ENCODE assay signal across 8 cellular contexts in genomic region chr15:78979456-78980320, GRCh38. TPM values are rescaled to one million over a fixed set of nuclear protein-coding genes. Genes with fewer than 3 reads are reported as not detected.
DNase-seq lines count a peak whose midpoint lies in the region; ATAC-seq and TF ChIP-seq lines count a peak whose summit lies in the region.

No MANE protein-coding gene starts in this region.

- H3K4me2 ChIP-seq in OCI-LY7 (ENCODE audit: low read length) = peak overlapping the region; percentile 49

- H3K36me3 ChIP-seq in OCI-LY7 (ENCODE audit: insufficient read depth, low read length) = no peaks in the 10 kb centered on the region

- no peaks in the 10 kb centered on the region for H4K20me1 ChIP-seq in OCI-LY7 (ENCODE audit: insufficient read depth, low read length)

- H3K27ac Mint-ChIP-seq in brain = peak overlapping the region in 1 of 5 experiments; percentile 13

- TF ChIP-seq CTCF in OCI-LY7 (conservative IDR thresholded peaks at IDR 0.05; ENCODE audit: low read length) (peak; percentile 92), brain (conservative IDR thresholded peaks at IDR 0.05) (peak; percentile 55 to 71)

- H3K4me3 Mint-ChIP-seq in brain = no peak overlapping the region

- H3K4me1 ChIP-seq in OCI-LY7 (ENCODE audit: insufficient read depth, low read length, poor library complexity, severe bottlenecking) = peaks cover 15% of the 10 kb centered on the region

- no peaks in the 10 kb centered on the region for H3K9me3 Mint-ChIP-seq in brain

- H3K27ac ChIP-seq in OCI-LY7 (ENCODE audit: low read depth, low read length, poor library complexity, severe bottlenecking) = no peak overlapping the region

- H3K4me3 ChIP-seq in OCI-LY7 (ENCODE audit: low read depth, low read length, poor library complexity, severe bottlenecking) = no peak overlapping the region

- H2AFZ ChIP-seq in OCI-LY7 (ENCODE audit: low read length) = peak overlapping the region; percentile 77

- ATAC-seq in HG03571 (IDR thresholded peaks at IDR 0.05; ENCODE audit: unreplicated experiment) = no peak
- ATAC-seq in GM18498 (IDR thresholded peaks at IDR 0.05; ENCODE audit: unreplicated experiment) = no peak

- no peaks in the 10 kb centered on the region for H3K9me3 ChIP-seq in OCI-LY7 (ENCODE audit: low read length)

- peak; percentile 14 for DNase-seq in DMS153 treated with DMSO at 0.1 percent for 48 hours (lab: John Stamatoyannopoulos, UW; ENCODE audit: unreplicated experiment)
- peak; percentile 98 for DNase-seq in HT-29 (ENCODE audit: low spot score)
- peak; percentile 71 for DNase-seq in OCI-LY7 (ENCODE audit: low spot score)
- peak; percentile 87 for DNase-seq in iPS-NIHi11 (ENCODE audit: low spot score)
- DNase-seq in stimulated activated CD4-positive, alpha-beta T cell treated with anti-CD3 and anti-CD28 coated beads, Interleukin-2, amount 100 ng/mL, for 24 hours = peak; percentile 35 to 38

- H3K36me3 Mint-ChIP-seq in brain = no peaks in the 10 kb centered on the region

- peaks cover 1% of the 10 kb centered on the region for H3K27me3 Mint-ChIP-seq in brain

- CTCF ChIA-PET in OCI-LY7 (lab: Charles Lee; ENCODE audit: unreplicated experiment) = interaction anchor here (0.6 to 1.2 kb wide), 5 partner anchors 25 to 222 kb away, joined by 3 to 4 read pairs (median 3); no protein-coding TSS in a partner anchor

- H3K79me2 ChIP-seq in OCI-LY7 (ENCODE audit: insufficient read depth, low read depth, low read length) = no peaks in the 10 kb centered on the region

- peaks cover 16% of the 10 kb centered on the region for H3K4me1 Mint-ChIP-seq in brain

- BruUV-seq in OCI-LY7 (replicated peaks; lab: Mats Ljungman, UMichigan) = no TSS peak

- H3K9me2 ChIP-seq in OCI-LY7 (ENCODE audit: insufficient read depth, low read length) = no peaks in the 10 kb centered on the region

- intact Hi-C loops in OCI-LY7 (cut with micrococcal nuclease; ENCODE audit: unreplicated experiment) = loop anchor here (1.0 kb wide), 1 partner anchor 69 kb away; no protein-coding TSS in a partner anchor

- POLR2A ChIA-PET in OCI-LY7 (lab: Charles Lee) = no interaction called here

RNA-seq across cellular contexts. Expression of gene CTSH, which starts 34.8 kb away (rescaled TPM):
- total RNA-seq in HT-29 (2014; rRNA removed; shearing (Covaris generic)) = 492 and 536 TPM in 2 replicates
- 26.9 and 27.4 TPM in 2 replicates for total RNA-seq in OCI-LY7 (2014; rRNA removed; shearing (Covaris generic))
- 21.1 and 21.5 TPM in 2 replicates for total RNA-seq in OCI-LY7 (2022)
- 57.7 TPM for polyA plus RNA-seq in brain (ENCODE audit: insufficient read depth, low read depth, low replicate concordance)

Comparison
In these comparisons a context has a peak if more than half of its experiments do, and no peak if none do; other contexts are left out.
1. DNase-seq: peak in every context shown above with its lines; median percentile 98 in HT-29; 87 in iPS-NIHi11; 71 in OCI-LY7; 36 in stimulated activated CD4-positive, alpha-beta T cell treated with anti-CD3 and anti-CD28 coated beads, Interleukin-2, amount 100 ng/mL, for 24 hours; 14 in DMS153 treated with DMSO at 0.1 percent for 48 hours.
2. RNA of gene CTSH, which starts 34.8 kb away (total RNA-seq): 492 to 536 TPM in HT-29; 21.1 to 27.4 TPM in OCI-LY7; every median in the first group is over 10 times any median in the second.